In genomic region chr17:2266865-2267228, GRCh38 we compare ENCODE assay signal across 10 cellular contexts. TPM values are rescaled to one million over a fixed set of nuclear protein-coding genes. Genes with fewer than 3 reads are reported as not detected.
DNase-seq lines count a peak whose midpoint lies in the region; ATAC-seq and TF ChIP-seq lines count a peak whose summit lies in the region.
"Had no signal": no experiment of that assay in that cellular context is flagged by ENCODE, and none has a peak within 500 bp of the region (broad histone marks: within the 10 kb centered on the region; RNA-seq: fewer than 3 reads in every experiment).

No MANE protein-coding gene starts in this region.

- peak overlapping the region; percentile 79 for H3K4me3 Mint-ChIP-seq in activated CD4-positive, alpha-beta memory T cell treated with anti-CD3 and anti-CD28 coated beads, Interleukin-2, amount 10 ng/mL, durations not matched to agents 7 days and 5 days

- 65 to 83% methylated on average over 3 of the region's 3 CpGs for WGBS in testis, 2 donors

- ATAC-seq in GM18868 (IDR thresholded peaks at IDR 0.05; ENCODE audit: unreplicated experiment) (peak; percentile 24), HG02642 (IDR thresholded peaks at IDR 0.05; ENCODE audit: poor library complexity, unreplicated experiment) (peak; percentile 13), HG03039 (IDR thresholded peaks at IDR 0.05; ENCODE audit: unreplicated experiment) (no peak)

- peaks cover 8 to 11% of the 10 kb centered on the region in 2 experiments for H3K4me1 ChIP-seq in neutrophil (ENCODE audit: control insufficient read depth in 1 of 2, insufficient read depth in 1 of 2, low read depth in 1 of 2, low read length in 1 of 2)
- H3K4me1 ChIP-seq in testis, result no peaks in the 10 kb centered on the region
- H3K4me1 ChIP-seq: prostate gland had no signal

- no peak for DNase-seq in activated CD4-positive, alpha-beta memory T cell treated with anti-CD3 and anti-CD28 coated beads, Interleukin-2, amount 10 ng/mL, durations not matched to agents 7 days and 5 days
- no peak for DNase-seq in NCI-H1417 treated with DMSO at 0.1 percent for 48 hours (lab: John Stamatoyannopoulos, UW)
- no peak for DNase-seq in testis
- DNase-seq in SHP77 treated with DMSO at 0.1 percent for 48 hours (lab: John Stamatoyannopoulos, UW), result no peak
- DNase-seq: NCI-H526 treated with DMSO at 0.1 percent for 48 hours had no signal

- peaks cover 50% of the 10 kb centered on the region for H3K36me3 Mint-ChIP-seq in activated CD4-positive, alpha-beta memory T cell treated with anti-CD3 and anti-CD28 coated beads, Interleukin-2, amount 10 ng/mL, durations not matched to agents 7 days and 5 days (ENCODE audit: low read depth)

- H3K27me3 Mint-ChIP-seq in activated CD4-positive, alpha-beta memory T cell treated with anti-CD3 and anti-CD28 coated beads, Interleukin-2, amount 10 ng/mL, durations not matched to agents 7 days and 5 days, result no peaks in the 10 kb centered on the region

- intact Hi-C loops in testis (cut with DNase I; ENCODE audit: low total_unique reads), result no loop called here

- H3K9me3 ChIP-seq in neutrophil (no peaks in the 10 kb centered on the region), testis (no peaks in the 10 kb centered on the region)
- H3K9me3 ChIP-seq: prostate gland had no signal

- no peak for TF ChIP-seq POLR2A in testis (IDR thresholded peaks at IDR 0.05)

- POLR2A ChIA-PET in activated CD4-positive, alpha-beta memory T cell treated with anti-CD3 and anti-CD28 coated beads, Interleukin-2, amount 10 ng/mL, durations not matched to agents 7 days and 5 days (lab: Charles Lee), result interaction anchor here (0.6 to 7.8 kb wide), 19 partner anchors 8 to 550 kb away, joined by 3 to 159 read pairs (median 6); partner anchors contain the start of genes HIC1, SMG6, SRR and TSR1

- peaks cover 77% of the 10 kb centered on the region for H3K4me1 Mint-ChIP-seq in activated CD4-positive, alpha-beta memory T cell treated with anti-CD3 and anti-CD28 coated beads, Interleukin-2, amount 10 ng/mL, durations not matched to agents 7 days and 5 days

- H3K27me3 ChIP-seq in neutrophil (no peaks in the 10 kb centered on the region), testis (no peaks in the 10 kb centered on the region)

- no peaks in the 10 kb centered on the region for H3K9me3 Mint-ChIP-seq in activated CD4-positive, alpha-beta memory T cell treated with anti-CD3 and anti-CD28 coated beads, Interleukin-2, amount 10 ng/mL, durations not matched to agents 7 days and 5 days

- no peak for TF ChIP-seq CTCF in neutrophil (IDR thresholded peaks at IDR 0.05)
- no peak for TF ChIP-seq CTCF in testis (IDR thresholded peaks at IDR 0.05)

- H3K4me3 ChIP-seq in neutrophil (ENCODE audit: low read depth in 1 of 2, low read length in 1 of 2), result no peak overlapping the region
- H3K4me3 ChIP-seq in testis, result no peak overlapping the region
- H3K4me3 ChIP-seq: prostate gland had no signal

- H3K27ac ChIP-seq in neutrophil, result peak overlapping the region; percentile 45
- no peak overlapping the region for H3K27ac ChIP-seq in testis
- H3K27ac ChIP-seq: prostate gland had no signal

- CTCF ChIA-PET in activated CD4-positive, alpha-beta memory T cell treated with anti-CD3 and anti-CD28 coated beads, Interleukin-2, amount 10 ng/mL, durations not matched to agents 7 days and 5 days (lab: Charles Lee), result interaction anchor here (0.5 to 4.5 kb wide), 11 partner anchors 14 to 214 kb away, joined by 3 to 34 read pairs (median 5); no protein-coding TSS in a partner anchor

- peak overlapping the region; percentile 100 for H3K27ac Mint-ChIP-seq in activated CD4-positive, alpha-beta memory T cell treated with anti-CD3 and anti-CD28 coated beads, Interleukin-2, amount 10 ng/mL, durations not matched to agents 7 days and 5 days

- peaks cover 15% of the 10 kb centered on the region for H3K36me3 ChIP-seq in neutrophil
- H3K36me3 ChIP-seq in testis (ENCODE audit: low read depth, missing control alignments), result no peaks in the 10 kb centered on the region
- H3K36me3 ChIP-seq: prostate gland had no signal

RNA-seq across cellular contexts. Expression of gene SMG6, which starts 36.7 kb away (rescaled TPM):
- total RNA-seq in activated CD4-positive, alpha-beta memory T cell treated with anti-CD3 and anti-CD28 coated beads, Interleukin-2, amount 10 ng/mL, durations not matched to agents 7 days and 5 days, result 10 to 100 TPM; 37.8 to 38.7 TPM
- total RNA-seq in testis, result 10 to 100 TPM; 80.6 to 86.5 TPM
- polyA plus RNA-seq in testis (ENCODE audit: insufficient read depth, low read depth, low replicate concordance), result 68.7 TPM

RNA-seq across cellular contexts. Expression of gene SRR, which starts 36.9 kb away (rescaled TPM):
- 10 to 100 TPM; 19.3 to 19.5 TPM for total RNA-seq in activated CD4-positive, alpha-beta memory T cell treated with anti-CD3 and anti-CD28 coated beads, Interleukin-2, amount 10 ng/mL, durations not matched to agents 7 days and 5 days
- total RNA-seq in testis, result 10 to 100 TPM; 14.2 to 16.9 TPM
- 16.1 TPM for polyA plus RNA-seq in testis (ENCODE audit: insufficient read depth, low read depth, low replicate concordance)
